ENCODE assay signal across 8 cellular contexts in genomic region chr2:201779996-201780673, GRCh38. TPM values are rescaled to one million over a fixed set of nuclear protein-coding genes. Genes with fewer than 3 reads are reported as not detected.
DNase-seq lines count a peak whose midpoint lies in the region; ATAC-seq and TF ChIP-seq lines count a peak whose summit lies in the region.

No MANE protein-coding gene starts in this region.

- peaks cover 35% of the 10 kb centered on the region for H3K4me1 Mint-ChIP-seq in activated T-cell treated with anti-CD3 and anti-CD28 coated beads, Interleukin-2, amount 50 U/mL, for 72 hours (ENCODE audit: low read depth)
- H3K4me1 Mint-ChIP-seq in activated T-helper 2 cell treated with anti-CD3 and anti-CD28 coated beads, Interferon-gamma antibody, Interleukin-2, Interleukin-4, amounts not matched to agents 10 μg/mL and 5 μg/mL and 100 μg/mL, durations not matched to agents 14 hours and 24 hours and 36 hours (ENCODE audit: low read depth): peaks cover 19% of the 10 kb centered on the region
- H3K4me1 Mint-ChIP-seq in progenitor cell of endocrine pancreas (ENCODE audit: low read depth): peaks cover 44% of the 10 kb centered on the region

- TF ChIP-seq CTCF in heart left ventricle (IDR thresholded peaks at IDR 0.05) (peak in 1 of 12 donors; percentile 2), progenitor cell of endocrine pancreas (IDR thresholded peaks at IDR 0.05; ENCODE audit: unreplicated experiment) (no peak)

- H3K27me3 Mint-ChIP-seq in activated T-cell treated with anti-CD3 and anti-CD28 coated beads, Interleukin-2, amount 50 U/mL, for 72 hours (ENCODE audit: low read depth): no peaks in the 10 kb centered on the region
- H3K27me3 Mint-ChIP-seq in activated T-helper 2 cell treated with anti-CD3 and anti-CD28 coated beads, Interferon-gamma antibody, Interleukin-2, Interleukin-4, amounts not matched to agents 10 μg/mL and 5 μg/mL and 100 μg/mL, durations not matched to agents 14 hours and 24 hours and 36 hours (ENCODE audit: low read depth): peaks cover 11% of the 10 kb centered on the region
- peaks cover 3% of the 10 kb centered on the region for H3K27me3 Mint-ChIP-seq in progenitor cell of endocrine pancreas

- no peak for TF ChIP-seq POLR2A in heart left ventricle (IDR thresholded peaks at IDR 0.05)

- no peaks in the 10 kb centered on the region for H3K9me3 ChIP-seq in HUES48 (ENCODE audit: control insufficient read depth, insufficient read depth, low read length)
- no peaks in the 10 kb centered on the region for H3K9me3 ChIP-seq in heart left ventricle

- H3K4me3 Mint-ChIP-seq in activated T-cell treated with anti-CD3 and anti-CD28 coated beads, Interleukin-2, amount 50 U/mL, for 72 hours: peak overlapping the region; percentile 94 to 95
- H3K4me3 Mint-ChIP-seq in activated T-helper 2 cell treated with anti-CD3 and anti-CD28 coated beads, Interferon-gamma antibody, Interleukin-2, Interleukin-4, amounts not matched to agents 10 μg/mL and 5 μg/mL and 100 μg/mL, durations not matched to agents 14 hours and 24 hours and 36 hours (ENCODE audit: low read depth): peak overlapping the region; percentile 97
- peak overlapping the region; percentile 96 for H3K4me3 Mint-ChIP-seq in progenitor cell of endocrine pancreas (ENCODE audit: low read depth)

- H3K27me3 ChIP-seq in HUES48 (ENCODE audit: control insufficient read depth, insufficient read depth, low read length) (no peaks in the 10 kb centered on the region), heart left ventricle (no peaks in the 10 kb centered on the region)

- DNase-seq in activated T-cell treated with anti-CD3 and anti-CD28 coated beads, Interleukin-2, amount 50 U/mL, for 72 hours: no peak
- no peak for DNase-seq in activated T-cell treated with anti-CD3 and anti-CD28 coated beads, Interleukin-2, amount 50 U/mL, for 1 hour
- DNase-seq in activated T-helper 2 cell treated with anti-CD3 and anti-CD28 coated beads, Interferon-gamma antibody, Interleukin-2, Interleukin-4, amounts not matched to agents 10 μg/mL and 5 μg/mL and 100 μg/mL, durations not matched to agents 14 hours and 24 hours and 36 hours (ENCODE audit: low spot score): no peak
- DNase-seq in heart left ventricle (no peak), progenitor cell of endocrine pancreas (ENCODE audit: low spot score, unreplicated experiment) (no peak)

- no peaks in the 10 kb centered on the region for H3K9me3 Mint-ChIP-seq in activated T-cell treated with anti-CD3 and anti-CD28 coated beads, Interleukin-2, amount 50 U/mL, for 72 hours
- no peaks in the 10 kb centered on the region for H3K9me3 Mint-ChIP-seq in activated T-helper 2 cell treated with anti-CD3 and anti-CD28 coated beads, Interferon-gamma antibody, Interleukin-2, Interleukin-4, amounts not matched to agents 10 μg/mL and 5 μg/mL and 100 μg/mL, durations not matched to agents 14 hours and 24 hours and 36 hours
- H3K9me3 Mint-ChIP-seq in progenitor cell of endocrine pancreas (ENCODE audit: low read depth): no peaks in the 10 kb centered on the region

- no peak for ATAC-seq in activated T-cell treated with anti-CD3 and anti-CD28 coated beads, Interleukin-2, amount 50 U/mL, for 72 hours (replicated peaks in 1 of 2)
- ATAC-seq in heart left ventricle (peak in 3 of 4 donors; percentile 3 to 30 (median 21)), GM19324 (IDR thresholded peaks at IDR 0.05; ENCODE audit: low FRiP score, unreplicated experiment) (no peak)
- ATAC-seq in activated CD4-positive, CD25-positive, alpha-beta regulatory T cell treated with anti-CD3 and anti-CD28 coated beads, Interleukin-2, amount 50 U/mL, for 24 hours: no peak

- peaks cover 1 to 4% of the 10 kb centered on the region in 2 donors for H3K36me3 Mint-ChIP-seq in activated T-cell treated with anti-CD3 and anti-CD28 coated beads, Interleukin-2, amount 50 U/mL, for 72 hours (ENCODE audit: insufficient read depth in 2 of 2)
- no peaks in the 10 kb centered on the region for H3K36me3 Mint-ChIP-seq in activated T-helper 2 cell treated with anti-CD3 and anti-CD28 coated beads, Interferon-gamma antibody, Interleukin-2, Interleukin-4, amounts not matched to agents 10 μg/mL and 5 μg/mL and 100 μg/mL, durations not matched to agents 14 hours and 24 hours and 36 hours (ENCODE audit: low read depth)
- no peaks in the 10 kb centered on the region for H3K36me3 Mint-ChIP-seq in progenitor cell of endocrine pancreas (ENCODE audit: insufficient read depth)

- no peak overlapping the region for H3K27ac Mint-ChIP-seq in activated T-cell treated with anti-CD3 and anti-CD28 coated beads, Interleukin-2, amount 50 U/mL, for 72 hours
- peak overlapping the region; percentile 63 for H3K27ac Mint-ChIP-seq in activated T-helper 2 cell treated with anti-CD3 and anti-CD28 coated beads, Interferon-gamma antibody, Interleukin-2, Interleukin-4, amounts not matched to agents 10 μg/mL and 5 μg/mL and 100 μg/mL, durations not matched to agents 14 hours and 24 hours and 36 hours
- peak overlapping the region; percentile 98 for H3K27ac Mint-ChIP-seq in progenitor cell of endocrine pancreas

- WGBS in heart left ventricle, 4 donors: 1 to 3% (median 2%) methylated on average over 20 to 21 of the region's 21 CpGs

- H3K36me3 ChIP-seq in HUES48 (ENCODE audit: control insufficient read depth, insufficient read depth, low read length): no peaks in the 10 kb centered on the region
- no peaks in the 10 kb centered on the region for H3K36me3 ChIP-seq in heart left ventricle

- H3K4me1 ChIP-seq in HUES48 (ENCODE audit: control insufficient read depth, insufficient read depth, low read length): peaks cover 28% of the 10 kb centered on the region
- H3K4me1 ChIP-seq in heart left ventricle: peaks cover 5 to 53% (median 37%) of the 10 kb centered on the region in 12 donors

- peak overlapping the region; percentile 79 for H3K9ac ChIP-seq in HUES48 (ENCODE audit: low read depth, low read length)

- H3K4me3 ChIP-seq in HUES48 (ENCODE audit: low read depth, low read length): peak overlapping the region; percentile 83
- H3K4me3 ChIP-seq in heart left ventricle: peak overlapping the region; percentile 64 to 96 (median 78)

- H3K27ac ChIP-seq in HUES48 (ENCODE audit: low read depth, low read length): peak overlapping the region; percentile 97
- H3K27ac ChIP-seq in heart left ventricle: peak overlapping the region; percentile 70 to 94 (median 90)

- intact Hi-C loops in activated T-helper 2 cell treated with anti-CD3 and anti-CD28 coated beads, Interferon-gamma antibody, Interleukin-2, Interleukin-4, amounts not matched to agents 10 μg/mL and 5 μg/mL and 100 μg/mL, durations not matched to agents 14 hours and 24 hours and 36 hours (cut with micrococcal nuclease): loop anchor here (2.0 to 5.0 kb wide), 4 partner anchors 137 to 597 kb away; partner anchors contain the start of genes BMPR2, STRADB, TMEM237 and TRAK2
- intact Hi-C loops in heart left ventricle (cut with DNase I): loop anchor here in 2 of 10 donors (5.0 to 10.0 kb wide), 2 partner anchors 252 to 255 kb away; partner anchors contain the start of gene FZD7 (in 2 of the 2)

RNA-seq across cellular contexts. Expression of gene ALS2, which starts 0.6 kb away (rescaled TPM):
- 10 to 100 TPM; 14.3 to 15.8 TPM for total RNA-seq in activated T-cell treated with anti-CD3 and anti-CD28 coated beads, Interleukin-2, amount 50 U/mL, for 72 hours
- total RNA-seq in activated T-helper 2 cell treated with anti-CD3 and anti-CD28 coated beads, Interferon-gamma antibody, Interleukin-2, Interleukin-4, amounts not matched to agents 10 μg/mL and 5 μg/mL and 100 μg/mL, durations not matched to agents 14 hours and 24 hours and 36 hours: 11.3 and 14.3 TPM in 2 replicates
- total RNA-seq in heart left ventricle (10 to 100 TPM; 24.8 to 45.1 (median 35.8) TPM), progenitor cell of endocrine pancreas (48.1 and 50.2 TPM in 2 replicates)
- polyA plus RNA-seq in heart left ventricle: 10 to 100 TPM; 12.3 to 18.5 TPM

RNA-seq across cellular contexts. Expression of gene CDK15, which starts 26.2 kb away (rescaled TPM):
- total RNA-seq in activated T-cell treated with anti-CD3 and anti-CD28 coated beads, Interleukin-2, amount 50 U/mL, for 72 hours: not detected
- not detected in 2 replicates for total RNA-seq in activated T-helper 2 cell treated with anti-CD3 and anti-CD28 coated beads, Interferon-gamma antibody, Interleukin-2, Interleukin-4, amounts not matched to agents 10 μg/mL and 5 μg/mL and 100 μg/mL, durations not matched to agents 14 hours and 24 hours and 36 hours
- under 1 TPM in 6 of 9 donors, not detected in 3; 0.07 to 0.50 (median 0.21) TPM for total RNA-seq in heart left ventricle
- under 1 TPM; 0.08 to 0.18 TPM for polyA plus RNA-seq in heart left ventricle
- total RNA-seq in progenitor cell of endocrine pancreas: 0.07 TPM in 1 of 2 replicates, not detected in the other

Comparison
In these comparisons a context has a peak if more than half of its experiments do, and no peak if none do; other contexts are left out.
1. ATAC-seq: peak in heart left ventricle (3 of 4); none in activated T-cell treated with anti-CD3 and anti-CD28 coated beads, Interleukin-2, amount 50 U/mL, for 72 hours (0 of 2), activated CD4-positive, CD25-positive, alpha-beta regulatory T cell treated with anti-CD3 and anti-CD28 coated beads, Interleukin-2, amount 50 U/mL, for 24 hours (0 of 2) and GM19324 (single experiment).
2. Peak in every context shown above with its lines, with median percentiles within 50 percentile points of each other: H3K4me3 Mint-ChIP-seq.